In the genomic region with DNA sequence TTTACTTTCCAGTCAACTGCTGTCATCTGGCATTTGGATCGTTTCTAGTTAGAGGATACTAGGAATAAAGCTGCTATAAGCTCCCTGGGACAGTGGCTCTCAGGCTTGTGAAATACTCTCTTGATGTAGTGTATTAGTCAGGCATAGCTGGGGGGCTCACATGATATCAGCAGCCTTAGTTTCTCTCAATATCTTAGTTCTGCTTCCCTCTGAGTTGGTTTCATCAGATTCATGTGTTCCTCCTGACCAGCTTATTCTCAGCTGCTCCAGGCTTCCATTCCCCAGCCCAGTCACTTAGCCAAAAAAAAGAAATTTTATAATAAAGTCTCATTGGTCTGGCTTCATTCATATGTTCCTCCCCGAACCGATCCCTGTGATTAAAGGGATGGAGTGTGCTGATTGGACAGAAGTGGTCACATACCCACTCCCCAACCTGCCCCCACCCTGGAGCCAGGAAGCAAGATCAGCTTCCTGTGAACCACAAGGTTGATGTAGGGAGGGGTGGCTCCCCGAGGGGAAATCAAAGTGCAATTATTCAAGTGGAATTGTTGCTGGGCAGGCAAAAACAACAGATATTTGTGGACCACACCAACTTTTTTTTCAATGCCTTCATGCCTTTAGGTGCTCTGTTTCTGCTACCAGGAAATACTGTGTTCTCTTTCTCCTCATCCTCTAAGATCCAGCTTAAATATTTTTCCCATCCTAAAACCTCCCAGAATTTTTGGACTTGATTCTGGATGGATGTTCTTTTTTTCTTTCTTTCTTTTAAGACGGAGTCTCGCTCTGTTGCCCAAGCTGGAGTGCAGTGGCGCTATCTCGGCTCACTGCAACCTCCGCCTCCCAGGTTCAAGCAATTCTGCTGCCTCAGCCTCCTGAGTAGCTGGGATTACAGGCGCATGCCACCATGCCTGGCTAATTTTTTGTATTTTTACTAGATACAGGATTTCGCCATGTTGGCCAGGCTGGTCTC, we compare ENCODE assay signal across 9 cellular contexts. TPM values are rescaled to one million over a fixed set of nuclear protein-coding genes. Genes with fewer than 3 reads are reported as not detected.
A peak's percentile ranks its signal among the peaks of the same experiment; 100 is the strongest.
DNase-seq lines count a peak whose midpoint lies in the region; ATAC-seq and TF ChIP-seq lines count a peak whose summit lies in the region.
"Had no signal": no experiment of that assay in that cellular context is flagged by ENCODE, and none has a peak within 500 bp of the region (broad histone marks: within the 10 kb centered on the region; RNA-seq: fewer than 3 reads in every experiment).

No MANE protein-coding gene starts in this region.

- no peak for DNase-seq in activated naive CD8-positive, alpha-beta T cell treated with anti-CD3 and anti-CD28 coated beads, Interleukin-2, amount 10 ng/mL, durations not matched to agents 7 days and 5 days
- DNase-seq in activated naive CD8-positive, alpha-beta T cell treated with anti-CD3 and anti-CD28 coated beads, Interleukin-2, amount 50 U/mL, for 24 hours, result no peak
- DNase-seq in body of pancreas (peak; percentile 35 to 69 (median 58)), left lung (peak in 1 of 2 donors; percentile 47), aorta (peak in 1 of 2 donors; percentile 76), 8988T (no peak), midbrain (lab: John Stamatoyannopoulos, UW) (no peak)
- DNase-seq in stimulated activated naive CD4-positive, alpha-beta T cell (lab: John Stamatoyannopoulos, UW), result no peak

- H3K4me1 ChIP-seq in body of pancreas, result no peaks in the 10 kb centered on the region
- peaks cover 0 to 55% of the 10 kb centered on the region in 2 donors for H3K4me1 ChIP-seq in left lung
- H3K4me1 ChIP-seq in aorta (ENCODE audit: control insufficient read depth in 1 of 2, insufficient read depth in 2 of 2, low read length in 2 of 2), result no peaks in the 10 kb centered on the region

- POLR2A ChIA-PET in activated naive CD8-positive, alpha-beta T cell treated with anti-CD3 and anti-CD28 coated beads, Interleukin-2, amount 10 ng/mL, durations not matched to agents 7 days and 5 days (lab: Charles Lee), result no interaction called here

- no peaks in the 10 kb centered on the region for H3K36me3 Mint-ChIP-seq in activated naive CD8-positive, alpha-beta T cell treated with anti-CD3 and anti-CD28 coated beads, Interleukin-2, amount 10 ng/mL, durations not matched to agents 7 days and 5 days
- H3K36me3 Mint-ChIP-seq in activated naive CD8-positive, alpha-beta T cell treated with anti-CD3 and anti-CD28 coated beads, Interleukin-2, amount 50 U/mL, for 24 hours (ENCODE audit: low read depth), result no peaks in the 10 kb centered on the region

- H3K27me3 Mint-ChIP-seq in activated naive CD8-positive, alpha-beta T cell treated with anti-CD3 and anti-CD28 coated beads, Interleukin-2, amount 10 ng/mL, durations not matched to agents 7 days and 5 days, result peaks cover 6% of the 10 kb centered on the region
- H3K27me3 Mint-ChIP-seq in activated naive CD8-positive, alpha-beta T cell treated with anti-CD3 and anti-CD28 coated beads, Interleukin-2, amount 50 U/mL, for 24 hours, result peaks cover 3% of the 10 kb centered on the region
- H3K27me3 Mint-ChIP-seq: dendritic cell treated with granulocyte-macrophage colony-stimulating factor and Interleukin-4, amounts not matched to agents 40 ng/mL and 50 ng/mL, for 4 days had no signal

- no peak overlapping the region for H3K27ac Mint-ChIP-seq in activated naive CD8-positive, alpha-beta T cell treated with anti-CD3 and anti-CD28 coated beads, Interleukin-2, amount 10 ng/mL, durations not matched to agents 7 days and 5 days
- no peak overlapping the region for H3K27ac Mint-ChIP-seq in activated naive CD8-positive, alpha-beta T cell treated with anti-CD3 and anti-CD28 coated beads, Interleukin-2, amount 50 U/mL, for 24 hours
- H3K27ac Mint-ChIP-seq: dendritic cell treated with granulocyte-macrophage colony-stimulating factor and Interleukin-4, amounts not matched to agents 40 ng/mL and 50 ng/mL, for 4 days had no signal

- peak; percentile 68 for ATAC-seq in activated naive CD8-positive, alpha-beta T cell treated with anti-CD3 and anti-CD28 coated beads, Interleukin-2, amount 10 ng/mL, durations not matched to agents 7 days and 5 days (ENCODE audit: low read depth)
- no peak for ATAC-seq in activated naive CD8-positive, alpha-beta T cell treated with anti-CD3 and anti-CD28 coated beads, Interleukin-2, amount 50 U/mL, for 24 hours
- ATAC-seq in body of pancreas, result peak; percentile 90
- peak; percentile 84 for ATAC-seq in left lung
- ATAC-seq in aorta (ENCODE audit: low FRiP score), result peak; percentile 90

- H3K4me3 ChIP-seq in body of pancreas, result no peak overlapping the region
- H3K4me3 ChIP-seq in left lung, result no peak overlapping the region
- no peak overlapping the region for H3K4me3 ChIP-seq in aorta (ENCODE audit: low read length in 2 of 2)

- WGBS in body of pancreas, 2 donors, result 54 to 59% methylated on average over 11 of the region's 11 CpGs
- 60 to 62% methylated on average over 11 of the region's 11 CpGs for WGBS in aorta, 2 donors

- H3K27me3 ChIP-seq in body of pancreas (no peaks in the 10 kb centered on the region), left lung (no peaks in the 10 kb centered on the region), aorta (ENCODE audit: control insufficient read depth in 1 of 2, insufficient read depth in 2 of 2, low read length in 1 of 2) (no peaks in the 10 kb centered on the region)

- intact Hi-C loops in body of pancreas (cut with DNase I), result no loop called here
- intact Hi-C loops in left lung (cut with DNase I), result no loop called here
- intact Hi-C loops in aorta (cut with DNase I), result no loop called here

- no peak for TF ChIP-seq POLR2A in body of pancreas (IDR thresholded peaks at IDR 0.05)

- H3K36me3 ChIP-seq in body of pancreas (replicated peaks in 1 of 2; ENCODE audit: insufficient read depth in 1 of 2, low read depth in 2 of 2) (no peaks in the 10 kb centered on the region), left lung (no peaks in the 10 kb centered on the region), aorta (ENCODE audit: control insufficient read depth in 1 of 2, insufficient read depth in 2 of 2, low read length in 1 of 2) (no peaks in the 10 kb centered on the region)

- no peaks in the 10 kb centered on the region for H3K9me3 Mint-ChIP-seq in activated naive CD8-positive, alpha-beta T cell treated with anti-CD3 and anti-CD28 coated beads, Interleukin-2, amount 10 ng/mL, durations not matched to agents 7 days and 5 days
- no peaks in the 10 kb centered on the region for H3K9me3 Mint-ChIP-seq in activated naive CD8-positive, alpha-beta T cell treated with anti-CD3 and anti-CD28 coated beads, Interleukin-2, amount 50 U/mL, for 24 hours
- H3K9me3 Mint-ChIP-seq: dendritic cell treated with granulocyte-macrophage colony-stimulating factor and Interleukin-4, amounts not matched to agents 40 ng/mL and 50 ng/mL, for 4 days had no signal

- peaks cover 15% of the 10 kb centered on the region for H3K4me1 Mint-ChIP-seq in activated naive CD8-positive, alpha-beta T cell treated with anti-CD3 and anti-CD28 coated beads, Interleukin-2, amount 10 ng/mL, durations not matched to agents 7 days and 5 days
- H3K4me1 Mint-ChIP-seq in activated naive CD8-positive, alpha-beta T cell treated with anti-CD3 and anti-CD28 coated beads, Interleukin-2, amount 50 U/mL, for 24 hours, result peaks cover 7% of the 10 kb centered on the region

- H3K4me3 Mint-ChIP-seq in activated naive CD8-positive, alpha-beta T cell treated with anti-CD3 and anti-CD28 coated beads, Interleukin-2, amount 10 ng/mL, durations not matched to agents 7 days and 5 days, result peak overlapping the region; percentile 11
- no peak overlapping the region for H3K4me3 Mint-ChIP-seq in activated naive CD8-positive, alpha-beta T cell treated with anti-CD3 and anti-CD28 coated beads, Interleukin-2, amount 50 U/mL, for 24 hours
- H3K4me3 Mint-ChIP-seq: dendritic cell treated with granulocyte-macrophage colony-stimulating factor and Interleukin-4, amounts not matched to agents 40 ng/mL and 50 ng/mL, for 4 days had no signal

- TF ChIP-seq CTCF in body of pancreas (IDR thresholded peaks at IDR 0.05) (no peak), left lung (IDR thresholded peaks at IDR 0.05) (no peak)

- peak overlapping the region in 3 of 4 donors; percentile 9 to 53 (median 51) for H3K27ac ChIP-seq in body of pancreas
- peak overlapping the region; percentile 22 to 86 for H3K27ac ChIP-seq in left lung
- H3K27ac ChIP-seq in aorta (ENCODE audit: low read depth in 1 of 2, low read length in 2 of 2), result no peak overlapping the region

- H3K9me3 ChIP-seq in body of pancreas (no peaks in the 10 kb centered on the region), left lung (no peaks in the 10 kb centered on the region), aorta (ENCODE audit: control insufficient read depth, low read length) (no peaks in the 10 kb centered on the region)

RNA-seq across cellular contexts. Expression of a gene that starts 11.2 kb away (rescaled TPM):
- total RNA-seq in activated naive CD8-positive, alpha-beta T cell treated with anti-CD3 and anti-CD28 coated beads, Interleukin-2, amount 10 ng/mL, durations not matched to agents 7 days and 5 days, result 10 to 100 TPM; 13.5 to 13.7 TPM
- total RNA-seq in body of pancreas, result 10 to 100 TPM in 1 of 2 donors, 1 to 10 TPM in 1; 9.3 to 12.2 TPM
- total RNA-seq in left lung, result 10 to 100 TPM; 38.4 to 51.0 TPM
- 10 to 100 TPM; 35.9 to 38.3 TPM for total RNA-seq in aorta
- 1 to 10 TPM; 8.3 to 8.8 TPM for polyA plus RNA-seq in aorta

Comparison
In these comparisons a context has a peak if more than half of its experiments do, and no peak if none do; other contexts are left out.
1. DNase-seq: peak in body of pancreas (4 of 4); none in activated naive CD8-positive, alpha-beta T cell treated with anti-CD3 and anti-CD28 coated beads, Interleukin-2, amount 10 ng/mL, durations not matched to agents 7 days and 5 days (single experiment), activated naive CD8-positive, alpha-beta T cell treated with anti-CD3 and anti-CD28 coated beads, Interleukin-2, amount 50 U/mL, for 24 hours (single experiment), 8988T (single experiment), midbrain (single experiment) and stimulated activated naive CD4-positive, alpha-beta T cell (0 of 6).
2. H3K27ac ChIP-seq: peak in body of pancreas (3 of 4) and left lung (2 of 2); none in aorta (0 of 2).